29 cellular contexts compared by ENCODE assay signal in the genomic region with DNA sequence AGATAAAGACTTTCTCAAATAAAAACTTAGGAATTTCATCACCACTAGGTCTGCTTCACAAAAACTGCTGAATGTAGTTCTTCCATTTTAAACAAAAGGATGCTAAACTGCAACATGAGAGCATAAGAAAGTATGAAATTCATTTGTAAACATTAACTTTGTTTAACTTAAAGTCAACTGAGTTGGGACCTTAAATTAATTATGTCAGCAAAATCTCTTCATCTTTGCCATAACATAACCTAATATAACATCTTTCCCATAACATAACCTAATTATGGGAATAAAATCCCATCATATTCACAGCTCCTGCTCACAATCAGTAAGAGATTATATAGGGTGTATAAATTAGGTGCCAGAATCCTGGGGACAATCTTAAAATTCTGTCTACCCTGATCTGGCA.
DNase-seq lines count a peak whose midpoint lies in the region; ATAC-seq, FAIRE-seq and TF ChIP-seq lines count a peak whose summit lies in the region.
"Had no signal": no experiment of that assay in that cellular context is flagged by ENCODE, and none has a peak within 500 bp of the region (broad histone marks: within the 10 kb centered on the region; RNA-seq: fewer than 3 reads in every experiment).

No MANE protein-coding gene starts in this region.

- H3K27me3 ChIP-seq in SJCRH30: no peaks in the 10 kb centered on the region
- H3K27me3 ChIP-seq: BE2C; BLaER1; BLaER1 treated with 17β-estradiol and CSF1 and Interleukin-3, amounts not matched to agents 10 nM and 100 nM had no signal

- TF ChIP-seq RAD21 in A549 (conservative IDR thresholded peaks at IDR 0.05 in 1 of 2, IDR thresholded peaks at IDR 0.05 in 1 of 2): no peak

- no peak for TF ChIP-seq EP300 in A549 (IDR thresholded peaks at IDR 0.05)

- POLR2A ChIA-PET in A549 (lab: Yijun Ruan, JAX) (no interaction called here), HEK293 (lab: Yijun Ruan, JAX) (no interaction called here)

- H3K4me1 ChIP-seq in A549 (no peaks in the 10 kb centered on the region), HEK293 (ENCODE audit: control insufficient read depth, insufficient read depth, low read length) (no peaks in the 10 kb centered on the region), SJCRH30 (no peaks in the 10 kb centered on the region)
- H3K4me1 ChIP-seq: BE2C, BLaER1, Caco-2 had no signal

- H3K4me3 ChIP-seq in A549 (no peak overlapping the region), HEK293 (ENCODE audit: low read depth, low read length) (no peak overlapping the region), SJCRH30 (no peak overlapping the region)
- H3K4me3 ChIP-seq: BLaER1; BLaER1 treated with 17β-estradiol and CSF1 and Interleukin-3, amounts not matched to agents 10 nM and 100 nM had no signal

- ATAC-seq in A549: no peak
- ATAC-seq: CD8-positive, alpha-beta T cell had no signal

- H3K36me3 ChIP-seq in HEK293 (ENCODE audit: control insufficient read depth in 2 of 2, insufficient read depth in 1 of 2, low read length in 2 of 2): no peaks in the 10 kb centered on the region
- H3K36me3 ChIP-seq in SJCRH30: no peaks in the 10 kb centered on the region
- H3K36me3 ChIP-seq: BE2C; BLaER1; BLaER1 treated with 17β-estradiol and CSF1 and Interleukin-3, amounts not matched to agents 10 nM and 100 nM had no signal

- H3K27ac ChIP-seq in A549 (no peak overlapping the region), HEK293 (ENCODE audit: extremely low read depth, low read depth, low read length) (no peak overlapping the region), SJCRH30 (no peak overlapping the region)
- H3K27ac ChIP-seq: 22Rv1, BLaER1, C4-2B had no signal

- H3K9me3 ChIP-seq in A549 (peaks cover 3% of the 10 kb centered on the region; the same call in 1 of the 3 replicates), HEK293 (ENCODE audit: control insufficient read depth, insufficient read depth, low read depth, low read length) (no peaks in the 10 kb centered on the region), SJCRH30 (replicated peaks) (no peaks in the 10 kb centered on the region)
- H3K9me3 ChIP-seq: BE2C, Caco-2 had no signal

- TF ChIP-seq CTCF in A549 (IDR thresholded peaks at IDR 0.05) (no peak), HEK293 (tag by site-specific recombination; IDR thresholded peaks at IDR 0.05) (no peak)

- TF ChIP-seq POLR2A in A549 (IDR thresholded peaks at IDR 0.05; ENCODE audit: low read length): no peak

- CTCF ChIA-PET in A549 (lab: Yijun Ruan, JAX): no interaction called here
- CTCF ChIA-PET in HEK293 (lab: Yijun Ruan, JAX): no interaction called here

- no peak overlapping the region for H3K4me2 ChIP-seq in A549
- H3K4me2 ChIP-seq: BLaER1 had no signal

- no peak for FAIRE-seq in A549 (lab: Jason Lieb, UNC)
- FAIRE-seq: A204.1, D721Med had no signal

- DNase-seq in A549 (ENCODE audit: low read depth in 1 of 2, low spot score in 1 of 2) (no peak), NCI-H446 (lab: John Stamatoyannopoulos, UW) (no peak), SJCRH30 (no peak)
- DNase-seq: 8988T; ACHN; BE2C; C1 segment of cervical spinal cord; Caco-2; Calu3; CD4-positive, alpha-beta memory T cell; CD4-positive, alpha-beta T cell; CD4-positive, CD25-positive, alpha-beta regulatory T cell; CD8-positive, alpha-beta memory T cell; CD8-positive, alpha-beta T cell; COR-L47; DMS 273 treated with DMSO at 0.1 percent for 48 hours; DMS153; DMS53; DMS79; DMS79 treated with DMSO at 0.1 percent for 48 hours; DND-41; EL had no signal

TF ChIP-seq in A549, 52 proteins besides CTCF, POLR2A, EP300 and RAD21:
- no peak for TF ChIP-seq NPAS2 (CRISPR knock-in tag; IDR thresholded peaks at IDR 0.05; ENCODE audit: borderline replicate concordance)
- TF ChIP-seq MAFK (IDR thresholded peaks at IDR 0.05; ENCODE audit: partially characterized antibody): peak; percentile 62
TF ChIP-seq in A549: peak in this region for 1.

TF ChIP-seq in HEK293, 187 proteins besides CTCF, POLR2A, EP300 and RAD21:
- TF ChIP-seq KLF10 (tag by site-specific recombination; IDR thresholded peaks at IDR 0.05) (no peak), ZNF621 (tag by site-specific recombination; IDR thresholded peaks at IDR 0.05) (no peak), ZNF677 (tag by site-specific recombination; IDR thresholded peaks at IDR 0.05) (no peak), SETDB1 (IDR thresholded peaks at IDR 0.05; ENCODE audit: insufficient read length, low read length) (peak; percentile 10)
